11 cellular contexts compared by ENCODE assay signal in the genomic region with DNA sequence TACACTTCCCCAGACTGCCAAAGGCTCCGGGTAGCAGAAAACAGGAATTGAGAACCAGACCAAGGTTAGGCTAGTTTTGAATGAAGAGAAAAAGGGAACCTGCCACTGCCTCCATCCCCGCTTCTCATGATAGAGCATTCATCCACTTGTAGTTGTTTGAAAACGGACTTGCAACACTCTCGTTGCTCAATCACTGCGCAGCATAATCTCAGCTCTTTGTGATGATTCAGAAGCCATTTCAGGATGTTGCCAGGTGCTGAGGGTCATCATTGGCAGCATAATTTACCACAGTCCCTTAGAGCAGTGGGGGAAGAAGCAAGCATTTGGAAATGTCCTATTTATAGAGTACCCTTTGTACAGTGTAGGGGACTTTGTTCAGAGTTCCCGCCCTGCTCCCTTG. TPM values are rescaled to one million over a fixed set of nuclear protein-coding genes. Genes with fewer than 3 reads are reported as not detected.
DNase-seq lines count a peak whose midpoint lies in the region; ATAC-seq, FAIRE-seq and TF ChIP-seq lines count a peak whose summit lies in the region.
"Had no signal": no experiment of that assay in that cellular context is flagged by ENCODE, and none has a peak within 500 bp of the region (broad histone marks: within the 10 kb centered on the region; RNA-seq: fewer than 3 reads in every experiment).

No MANE protein-coding gene starts in this region.

- H3K4me3 ChIP-seq in Karpas-422 (ENCODE audit: low read length) (no peak overlapping the region), astrocyte of the spinal cord (ENCODE audit: low read depth, low read length) (no peak overlapping the region), right lobe of liver (no peak overlapping the region), kidney (ENCODE audit: low read length in 2 of 2) (no peak overlapping the region)
- H3K4me3 ChIP-seq in effector memory CD4-positive, alpha-beta T cell (ENCODE audit: insufficient read depth, low read depth, low read length, poor library complexity, severe bottlenecking), result no peak overlapping the region

- peak; percentile 78 to 98 (median 94) for ATAC-seq in right lobe of liver

- H3K9ac ChIP-seq in Karpas-422 (ENCODE audit: low read length), result no peak overlapping the region
- H3K9ac ChIP-seq in kidney (ENCODE audit: low read length in 2 of 2), result no peak overlapping the region

- H3K4me1 ChIP-seq in Karpas-422 (ENCODE audit: low read length), result no peaks in the 10 kb centered on the region
- no peaks in the 10 kb centered on the region for H3K4me1 ChIP-seq in right lobe of liver
- no peaks in the 10 kb centered on the region for H3K4me1 ChIP-seq in kidney (ENCODE audit: control insufficient read depth in 1 of 2, insufficient read depth in 1 of 2, low read depth in 1 of 2, low read length in 2 of 2)
- H3K4me1 ChIP-seq in effector memory CD4-positive, alpha-beta T cell (ENCODE audit: control insufficient read depth, insufficient read depth, low read length, poor library complexity, severe bottlenecking), result no peaks in the 10 kb centered on the region

- H3K9me2 ChIP-seq in Karpas-422 (replicated peaks; ENCODE audit: insufficient read depth, low read length), result no peaks in the 10 kb centered on the region

- H3K9me3 ChIP-seq in Karpas-422 (ENCODE audit: low read length) (no peaks in the 10 kb centered on the region), right lobe of liver (no peaks in the 10 kb centered on the region), kidney (ENCODE audit: control insufficient read depth in 1 of 2, low read length in 2 of 2) (peaks cover 0 to 4% of the 10 kb centered on the region in 2 donors)
- H3K9me3 ChIP-seq in effector memory CD4-positive, alpha-beta T cell (ENCODE audit: control insufficient read depth, low read length), result no peaks in the 10 kb centered on the region

- no peak for TF ChIP-seq POLR2A in right lobe of liver (IDR thresholded peaks at IDR 0.05)

- DNase-seq in AG08395 (ENCODE audit: low spot score) (peak; percentile 31), Karpas-422 (peak; percentile 63), astrocyte of the spinal cord (ENCODE audit: low read depth, low spot score) (peak; percentile 53), right lobe of liver (peak in 2 of 3 donors; percentile 42 to 63), GOT3 (lab: John Stamatoyannopoulos, UW) (no peak), kidney (no peak)
- DNase-seq in activated naive CD4-positive, alpha-beta T cell treated with anti-CD3 and anti-CD28 coated beads, Interleukin-2, amount 50 U/mL, for 16 hours, result no peak
- DNase-seq in effector memory CD4-positive, alpha-beta T cell, result no peak
- DNase-seq: CD4-positive, CD25-positive, alpha-beta regulatory T cell had no signal

- no peak for FAIRE-seq in kidney (lab: Jason Lieb, UNC)

- H3K79me2 ChIP-seq in Karpas-422 (ENCODE audit: low read length), result no peaks in the 10 kb centered on the region

- intact Hi-C loops in right lobe of liver (cut with DNase I), result no loop called here
- intact Hi-C loops in kidney (cut with DNase I), result no loop called here

- H4K20me1 ChIP-seq in Karpas-422 (ENCODE audit: insufficient read depth, low read depth, low read length), result no peaks in the 10 kb centered on the region

- TF ChIP-seq CTCF in astrocyte of the spinal cord (IDR thresholded peaks at IDR 0.05; ENCODE audit: low read depth, low read length) (no peak), right lobe of liver (IDR thresholded peaks at IDR 0.05) (no peak), kidney (IDR thresholded peaks at IDR 0.05; ENCODE audit: borderline replicate concordance, extremely low read depth, insufficient read depth) (no peak)

- H2AFZ ChIP-seq in Karpas-422 (ENCODE audit: low read length), result no peak overlapping the region

- 12% methylated on average over 6 of the region's 6 CpGs for WGBS in right lobe of liver (ENCODE audit: insufficient coverage, low coverage, low lambda C conversion rate, missing lambda C conversion rate)

- H3K27ac ChIP-seq in Karpas-422 (ENCODE audit: low read length) (no peak overlapping the region), right lobe of liver (no peak overlapping the region), kidney (ENCODE audit: low read depth in 2 of 2, low read length in 2 of 2) (no peak overlapping the region)
- no peak overlapping the region for H3K27ac ChIP-seq in effector memory CD4-positive, alpha-beta T cell (ENCODE audit: insufficient read depth, low read length, poor library complexity, severe bottlenecking)

- H3K4me2 ChIP-seq in Karpas-422 (ENCODE audit: low read depth, low read length, poor library complexity, severe bottlenecking), result no peak overlapping the region

- no peaks in the 10 kb centered on the region for H3K27me3 ChIP-seq in Karpas-422 (ENCODE audit: low read length)
- H3K27me3 ChIP-seq in right lobe of liver, result no peaks in the 10 kb centered on the region
- no peaks in the 10 kb centered on the region for H3K27me3 ChIP-seq in effector memory CD4-positive, alpha-beta T cell (replicated peaks; ENCODE audit: control insufficient read depth, insufficient read depth, low read length, poor library complexity, severe bottlenecking)

- in situ Hi-C loops in astrocyte of the spinal cord (cut with HindIII; ENCODE audit: low sequenced_read_pairs), result no loop called here

- H3K36me3 ChIP-seq in Karpas-422 (ENCODE audit: insufficient read depth, low read length), result no peaks in the 10 kb centered on the region
- no peaks in the 10 kb centered on the region for H3K36me3 ChIP-seq in right lobe of liver
- H3K36me3 ChIP-seq in kidney (ENCODE audit: control insufficient read depth in 1 of 2, insufficient read depth in 2 of 2, low read length in 2 of 2), result no peaks in the 10 kb centered on the region
- H3K36me3 ChIP-seq in effector memory CD4-positive, alpha-beta T cell (ENCODE audit: control insufficient read depth, insufficient read depth, low read length), result no peaks in the 10 kb centered on the region

RNA-seq across cellular contexts. Expression of a gene that starts 25.6 kb away (rescaled TPM):
- not detected in 2 replicates for total RNA-seq in Karpas-422 (2014; rRNA removed; shearing (Covaris generic); ENCODE audit: low replicate concordance)
- 1 to 10 TPM in 1 of 6 experiments, under 1 TPM in 5; 0.30 to 1.2 (median 0.36) TPM for total RNA-seq in right lobe of liver
- 1.4 TPM for total RNA-seq in kidney
- 6.3 TPM for polyA plus RNA-seq in kidney (ENCODE audit: insufficient read depth, low read depth, low replicate concordance)
- total RNA-seq: activated T-helper 2 cell treated with anti-CD3 and anti-CD28 coated beads, Interferon-gamma antibody, Interleukin-2, Interleukin-4, amounts not matched to agents 10 μg/mL and 5 μg/mL and 100 μg/mL, durations not matched to agents 14 hours and 24 hours and 36 hours; pulmonary artery endothelial cell had no signal
- polyA plus RNA-seq: CD4-positive, CD25-positive, alpha-beta regulatory T cell had no signal

Comparison
In these comparisons a context has a peak if more than half of its experiments do, and no peak if none do; other contexts are left out.
1. DNase-seq: peak in AG08395 (single experiment), Karpas-422 (single experiment), astrocyte of the spinal cord (single experiment) and right lobe of liver (2 of 3); none in activated naive CD4-positive, alpha-beta T cell treated with anti-CD3 and anti-CD28 coated beads, Interleukin-2, amount 50 U/mL, for 16 hours (single experiment), GOT3 (single experiment), kidney (single experiment) and effector memory CD4-positive, alpha-beta T cell (0 of 3).